Comparison of ENCODE assay signal across 9 cellular contexts in the genomic region with DNA sequence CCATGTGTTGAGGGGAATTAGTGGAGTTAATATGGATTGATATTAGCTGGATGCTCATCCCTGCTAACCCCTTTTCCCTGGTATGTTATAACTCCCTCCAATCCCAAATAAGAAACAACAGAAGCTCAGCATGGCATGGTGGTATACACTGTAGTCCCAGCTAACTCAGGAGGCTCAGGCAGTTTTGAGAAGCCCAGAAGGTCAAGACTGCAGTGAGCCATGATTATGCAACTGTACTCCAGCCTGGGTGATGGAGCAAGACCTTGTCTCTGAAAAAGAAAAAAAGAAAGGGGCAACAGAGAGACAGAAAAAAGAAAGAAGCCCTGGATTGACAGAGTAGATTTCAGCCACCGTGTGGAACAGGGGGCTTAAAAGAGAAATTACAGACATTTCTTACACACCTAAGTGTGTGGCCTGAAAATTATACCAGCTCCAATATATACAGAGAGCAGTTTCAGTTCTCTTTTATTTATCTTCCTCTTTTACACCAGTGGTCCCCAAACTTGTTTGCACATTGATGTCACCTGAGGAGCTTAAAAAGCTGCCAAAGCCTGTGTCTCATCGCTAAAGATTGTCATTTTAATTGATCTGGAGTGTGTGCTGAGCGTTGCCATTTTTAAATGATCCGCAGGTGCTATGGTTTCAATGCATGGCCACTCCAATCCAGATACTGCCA.
DNase-seq lines count a peak whose midpoint lies in the region; ATAC-seq and TF ChIP-seq lines count a peak whose summit lies in the region.
"Had no signal": no experiment of that assay in that cellular context is flagged by ENCODE, and none has a peak within 500 bp of the region (broad histone marks: within the 10 kb centered on the region; RNA-seq: fewer than 3 reads in every experiment).

No MANE protein-coding gene starts in this region.

- H3K36me3 ChIP-seq in GM23338 (ENCODE audit: insufficient read depth): no peaks in the 10 kb centered on the region

- no peaks in the 10 kb centered on the region for H4K20me1 ChIP-seq in GM23338 (replicated peaks; ENCODE audit: insufficient read depth)

- ATAC-seq in GM18868 (IDR thresholded peaks at IDR 0.05; ENCODE audit: unreplicated experiment): peak; percentile 100
- ATAC-seq in GM23338: no peak
- peak; percentile 90 for ATAC-seq in HG03571 (IDR thresholded peaks at IDR 0.05; ENCODE audit: unreplicated experiment)
- ATAC-seq in activated CD8-positive, alpha-beta T cell treated with anti-CD3 and anti-CD28 coated beads for 36 hours: no peak

- H3K4me2 ChIP-seq in GM23338: no peak overlapping the region

- POLR2A ChIA-PET in activated CD8-positive, alpha-beta T cell treated with anti-CD3 and anti-CD28 coated beads for 36 hours (lab: Charles Lee): no interaction called here

- H3K4me1 ChIP-seq in GM23338 (ENCODE audit: insufficient read depth): no peaks in the 10 kb centered on the region

- H3K9me2 ChIP-seq in GM23338 (ENCODE audit: insufficient read depth): no peaks in the 10 kb centered on the region

- H3K27ac Mint-ChIP-seq in GM23338: no peak overlapping the region
- H3K27ac Mint-ChIP-seq in activated CD8-positive, alpha-beta T cell treated with anti-CD3 and anti-CD28 coated beads for 36 hours: no peak overlapping the region

- no peak overlapping the region for H3K4me3 Mint-ChIP-seq in GM23338
- H3K4me3 Mint-ChIP-seq in activated CD8-positive, alpha-beta T cell treated with anti-CD3 and anti-CD28 coated beads for 36 hours: no peak overlapping the region

- CTCF ChIA-PET in activated CD8-positive, alpha-beta T cell treated with anti-CD3 and anti-CD28 coated beads for 36 hours (lab: Charles Lee): interaction anchor here (0.6 to 1.7 kb wide), 5 partner anchors 12 to 531 kb away, joined by 3 to 5 read pairs (median 3); no protein-coding TSS in a partner anchor

- no peaks in the 10 kb centered on the region for H3K9me3 Mint-ChIP-seq in GM23338
- H3K9me3 Mint-ChIP-seq in activated CD8-positive, alpha-beta T cell treated with anti-CD3 and anti-CD28 coated beads for 36 hours: peaks cover 6% of the 10 kb centered on the region

- no peaks in the 10 kb centered on the region for H3F3A ChIP-seq in GM23338 (replicated peaks; ENCODE audit: low read depth)

- no peaks in the 10 kb centered on the region for H3K27me3 ChIP-seq in GM23338 (ENCODE audit: insufficient read depth)

- H3K27me3 Mint-ChIP-seq in GM23338 (ENCODE audit: insufficient read depth, low read depth, poor library complexity): peaks cover 2% of the 10 kb centered on the region
- no peaks in the 10 kb centered on the region for H3K27me3 Mint-ChIP-seq in activated CD8-positive, alpha-beta T cell treated with anti-CD3 and anti-CD28 coated beads for 36 hours

- no peak overlapping the region for H3K4me3 ChIP-seq in GM23338
- H3K4me3 ChIP-seq in fibroblast of pulmonary artery (replicated peaks; ENCODE audit: low read depth, low read length): no peak overlapping the region

- H3K27ac ChIP-seq in GM23338 (ENCODE audit: low read depth): no peak overlapping the region

- no peaks in the 10 kb centered on the region for H3K36me3 Mint-ChIP-seq in GM23338 (ENCODE audit: low read depth)
- H3K36me3 Mint-ChIP-seq in activated CD8-positive, alpha-beta T cell treated with anti-CD3 and anti-CD28 coated beads for 36 hours (ENCODE audit: low read depth): peaks cover 23% of the 10 kb centered on the region

- no peaks in the 10 kb centered on the region for H3K79me2 ChIP-seq in GM23338 (replicated peaks; ENCODE audit: insufficient read depth)

- DNase-seq in GM23338 (ENCODE audit: low spot score) (no peak), fibroblast of pulmonary artery (ENCODE audit: low read depth) (peak; percentile 48), NCI-H1417 treated with DMSO at 0.1 percent for 48 hours (lab: John Stamatoyannopoulos, UW) (no peak), HuH-7.5 (ENCODE audit: low spot score) (no peak), HPDE6-E6E7 (ENCODE audit: extremely low spot score) (no peak)
- no peak for DNase-seq in activated CD8-positive, alpha-beta T cell treated with anti-CD3 and anti-CD28 coated beads for 36 hours
- DNase-seq: NCI-H446 had no signal

- intact Hi-C loops in activated CD8-positive, alpha-beta T cell treated with anti-CD3 and anti-CD28 coated beads for 36 hours (cut with micrococcal nuclease): no loop called here

- no peak for TF ChIP-seq CTCF in GM23338 (conservative IDR thresholded peaks at IDR 0.05; ENCODE audit: low read depth in 2 of 2)
- no peak for TF ChIP-seq CTCF in fibroblast of pulmonary artery (IDR thresholded peaks at IDR 0.05; ENCODE audit: low read length, missing control alignments)
- no peak for TF ChIP-seq CTCF in activated CD8-positive, alpha-beta T cell treated with anti-CD3 and anti-CD28 coated beads for 36 hours (IDR thresholded peaks at IDR 0.05)

- peak overlapping the region; percentile 86; the same call in 1 of the 2 replicates for H2AFZ ChIP-seq in GM23338

- no peaks in the 10 kb centered on the region for H3K4me1 Mint-ChIP-seq in GM23338
- H3K4me1 Mint-ChIP-seq in activated CD8-positive, alpha-beta T cell treated with anti-CD3 and anti-CD28 coated beads for 36 hours (ENCODE audit: low read depth): peaks cover 39% of the 10 kb centered on the region

TF ChIP-seq in GM23338, 12 proteins besides CTCF, POLR2A, EP300 and RAD21 (continues in another document):
- TF ChIP-seq, protein P1, sequence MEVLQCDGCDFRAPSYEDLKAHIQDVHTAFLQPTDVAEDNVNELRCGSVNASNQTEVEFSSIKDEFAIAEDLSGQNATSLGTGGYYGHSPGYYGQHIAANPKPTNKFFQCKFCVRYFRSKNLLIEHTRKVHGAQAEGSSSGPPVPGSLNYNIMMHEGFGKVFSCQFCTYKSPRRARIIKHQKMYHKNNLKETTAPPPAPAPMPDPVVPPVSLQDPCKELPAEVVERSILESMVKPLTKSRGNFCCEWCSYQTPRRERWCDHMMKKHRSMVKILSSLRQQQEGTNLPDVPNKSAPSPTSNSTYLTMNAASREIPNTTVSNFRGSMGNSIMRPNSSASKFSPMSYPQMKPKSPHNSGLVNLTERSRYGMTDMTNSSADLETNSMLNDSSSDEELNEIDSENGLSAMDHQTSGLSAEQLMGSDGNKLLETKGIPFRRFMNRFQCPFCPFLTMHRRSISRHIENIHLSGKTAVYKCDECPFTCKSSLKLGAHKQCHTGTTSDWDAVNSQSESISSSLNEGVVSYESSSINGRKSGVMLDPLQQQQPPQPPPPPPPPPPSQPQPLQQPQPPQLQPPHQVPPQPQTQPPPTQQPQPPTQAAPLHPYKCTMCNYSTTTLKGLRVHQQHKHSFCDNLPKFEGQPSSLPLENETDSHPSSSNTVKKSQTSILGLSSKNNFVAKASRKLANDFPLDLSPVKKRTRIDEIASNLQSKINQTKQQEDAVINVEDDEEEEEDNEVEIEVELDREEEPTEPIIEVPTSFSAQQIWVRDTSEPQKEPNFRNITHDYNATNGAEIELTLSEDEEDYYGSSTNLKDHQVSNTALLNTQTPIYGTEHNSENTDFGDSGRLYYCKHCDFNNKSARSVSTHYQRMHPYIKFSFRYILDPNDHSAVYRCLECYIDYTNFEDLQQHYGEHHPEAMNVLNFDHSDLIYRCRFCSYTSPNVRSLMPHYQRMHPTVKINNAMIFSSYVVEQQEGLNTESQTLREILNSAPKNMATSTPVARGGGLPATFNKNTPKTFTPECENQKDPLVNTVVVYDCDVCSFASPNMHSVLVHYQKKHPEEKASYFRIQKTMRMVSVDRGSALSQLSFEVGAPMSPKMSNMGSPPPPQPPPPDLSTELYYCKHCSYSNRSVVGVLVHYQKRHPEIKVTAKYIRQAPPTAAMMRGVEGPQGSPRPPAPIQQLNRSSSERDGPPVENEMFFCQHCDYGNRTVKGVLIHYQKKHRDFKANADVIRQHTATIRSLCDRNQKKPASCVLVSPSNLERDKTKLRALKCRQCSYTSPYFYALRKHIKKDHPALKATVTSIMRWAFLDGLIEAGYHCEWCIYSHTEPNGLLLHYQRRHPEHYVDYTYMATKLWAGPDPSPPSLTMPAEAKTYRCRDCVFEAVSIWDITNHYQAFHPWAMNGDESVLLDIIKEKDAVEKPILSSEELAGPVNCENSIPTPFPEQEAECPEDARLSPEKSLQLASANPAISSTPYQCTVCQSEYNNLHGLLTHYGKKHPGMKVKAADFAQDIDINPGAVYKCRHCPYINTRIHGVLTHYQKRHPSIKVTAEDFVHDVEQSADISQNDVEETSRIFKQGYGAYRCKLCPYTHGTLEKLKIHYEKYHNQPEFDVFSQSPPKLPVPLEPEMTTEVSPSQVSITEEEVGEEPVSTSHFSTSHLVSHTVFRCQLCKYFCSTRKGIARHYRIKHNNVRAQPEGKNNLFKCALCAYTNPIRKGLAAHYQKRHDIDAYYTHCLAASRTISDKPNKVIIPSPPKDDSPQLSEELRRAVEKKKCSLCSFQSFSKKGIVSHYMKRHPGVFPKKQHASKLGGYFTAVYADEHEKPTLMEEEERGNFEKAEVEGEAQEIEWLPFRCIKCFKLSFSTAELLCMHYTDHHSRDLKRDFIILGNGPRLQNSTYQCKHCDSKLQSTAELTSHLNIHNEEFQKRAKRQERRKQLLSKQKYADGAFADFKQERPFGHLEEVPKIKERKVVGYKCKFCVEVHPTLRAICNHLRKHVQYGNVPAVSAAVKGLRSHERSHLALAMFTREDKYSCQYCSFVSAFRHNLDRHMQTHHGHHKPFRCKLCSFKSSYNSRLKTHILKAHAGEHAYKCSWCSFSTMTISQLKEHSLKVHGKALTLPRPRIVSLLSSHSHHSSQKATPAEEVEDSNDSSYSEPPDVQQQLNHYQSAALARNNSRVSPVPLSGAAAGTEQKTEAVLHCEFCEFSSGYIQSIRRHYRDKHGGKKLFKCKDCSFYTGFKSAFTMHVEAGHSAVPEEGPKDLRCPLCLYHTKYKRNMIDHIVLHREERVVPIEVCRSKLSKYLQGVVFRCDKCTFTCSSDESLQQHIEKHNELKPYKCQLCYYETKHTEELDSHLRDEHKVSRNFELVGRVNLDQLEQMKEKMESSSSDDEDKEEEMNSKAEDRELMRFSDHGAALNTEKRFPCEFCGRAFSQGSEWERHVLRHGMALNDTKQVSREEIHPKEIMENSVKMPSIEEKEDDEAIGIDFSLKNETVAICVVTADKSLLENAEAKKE (CRISPR knock-in tag; IDR thresholded peaks at IDR 0.05): no peak
- TF ChIP-seq EZH2 (IDR thresholded peaks at IDR 0.05; ENCODE audit: low read depth, unreplicated experiment): no peak
- TF ChIP-seq POLR2AphosphoS5 (IDR thresholded peaks at IDR 0.05; ENCODE audit: low read depth): no peak
- no peak for TF ChIP-seq JUNB (IDR thresholded peaks at IDR 0.05; ENCODE audit: unreplicated experiment)
- no peak for TF ChIP-seq ZNF114 (CRISPR knock-in tag; IDR thresholded peaks at IDR 0.05)
- TF ChIP-seq, protein P2, sequence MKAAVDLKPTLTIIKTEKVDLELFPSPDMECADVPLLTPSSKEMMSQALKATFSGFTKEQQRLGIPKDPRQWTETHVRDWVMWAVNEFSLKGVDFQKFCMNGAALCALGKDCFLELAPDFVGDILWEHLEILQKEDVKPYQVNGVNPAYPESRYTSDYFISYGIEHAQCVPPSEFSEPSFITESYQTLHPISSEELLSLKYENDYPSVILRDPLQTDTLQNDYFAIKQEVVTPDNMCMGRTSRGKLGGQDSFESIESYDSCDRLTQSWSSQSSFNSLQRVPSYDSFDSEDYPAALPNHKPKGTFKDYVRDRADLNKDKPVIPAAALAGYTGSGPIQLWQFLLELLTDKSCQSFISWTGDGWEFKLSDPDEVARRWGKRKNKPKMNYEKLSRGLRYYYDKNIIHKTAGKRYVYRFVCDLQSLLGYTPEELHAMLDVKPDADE (IDR thresholded peaks at IDR 0.05): no peak

Comparison
In these comparisons a context has a peak if more than half of its experiments do, and no peak if none do; other contexts are left out.
1. ATAC-seq: peak in GM18868 (single experiment) and HG03571 (single experiment); none in GM23338 (single experiment) and activated CD8-positive, alpha-beta T cell treated with anti-CD3 and anti-CD28 coated beads for 36 hours (single experiment).